24 cellular contexts compared by ENCODE assay signal in genomic region chr12:101919447-101919846, GRCh38.
"Had no signal": no experiment of that assay in that cellular context is flagged by ENCODE, and none has a peak within 500 bp of the region (broad histone marks: within the 10 kb centered on the region; RNA-seq: fewer than 3 reads in every experiment).

No MANE protein-coding gene starts in this region.

- H3K27ac Mint-ChIP-seq: activated CD4-positive, alpha-beta memory T cell treated with anti-CD3 and anti-CD28 coated beads, Interleukin-2, amount 10 ng/mL, durations not matched to agents 7 days and 5 days; activated CD4-positive, alpha-beta T cell treated with anti-CD3 and anti-CD28 coated beads, Interleukin-2, amount 10 ng/mL, durations not matched to agents 7 days and 5 days; activated naive CD4-positive, alpha-beta T cell treated with anti-CD3 and anti-CD28 coated beads, Interleukin-2, amount 50 U/mL, for 72 hours; activated T-cell treated with anti-CD3 and anti-CD28 coated beads, Interleukin-2, amount 50 U/mL, for 24 hours; activated T-helper 2 cell treated with anti-CD3 and anti-CD28 coated beads, Interferon-gamma antibody, Interleukin-2, Interleukin-4, amounts not matched to agents 10 μg/mL and 5 μg/mL and 100 μg/mL, durations not matched to agents 14 hours and 24 hours and 36 hours; dendritic cell treated with granulocyte-macrophage colony-stimulating factor and Interleukin-4, amounts not matched to agents 40 ng/mL and 50 ng/mL, for 4 days; endodermal cell; natural killer cell; WTC11 had no signal

- H3K4me3 Mint-ChIP-seq: activated CD4-positive, alpha-beta memory T cell treated with anti-CD3 and anti-CD28 coated beads, Interleukin-2, amount 10 ng/mL, durations not matched to agents 7 days and 5 days; activated CD4-positive, alpha-beta T cell treated with anti-CD3 and anti-CD28 coated beads, Interleukin-2, amount 10 ng/mL, durations not matched to agents 7 days and 5 days; activated T-cell treated with anti-CD3 and anti-CD28 coated beads, Interleukin-2, amount 50 U/mL, for 24 hours; central memory CD8-positive, alpha-beta T cell; dendritic cell treated with granulocyte-macrophage colony-stimulating factor and Interleukin-4, amounts not matched to agents 40 ng/mL and 50 ng/mL, for 4 days; endodermal cell; natural killer cell; WTC11 had no signal

- H3K4me3 ChIP-seq: breast epithelium, esophagus muscularis mucosa, lower lobe of right lung, right atrium auricular region, spleen, transverse colon had no signal

- H3K36me3 Mint-ChIP-seq: activated naive CD4-positive, alpha-beta T cell treated with anti-CD3 and anti-CD28 coated beads, Interleukin-2, amount 50 U/mL, for 72 hours; natural killer cell; WTC11 had no signal

- H3K27ac ChIP-seq: breast epithelium, esophagus muscularis mucosa, lower lobe of right lung, right atrium auricular region, spleen, transverse colon had no signal

- H3K9me3 Mint-ChIP-seq: activated CD4-positive, alpha-beta T cell treated with anti-CD3 and anti-CD28 coated beads, Interleukin-2, amount 10 ng/mL, durations not matched to agents 7 days and 5 days; activated naive CD4-positive, alpha-beta T cell treated with anti-CD3 and anti-CD28 coated beads, Interleukin-2, amount 50 U/mL, for 72 hours; activated T-cell treated with anti-CD3 and anti-CD28 coated beads, Interleukin-2, amount 50 U/mL, for 24 hours; activated T-helper 2 cell treated with anti-CD3 and anti-CD28 coated beads, Interferon-gamma antibody, Interleukin-2, Interleukin-4, amounts not matched to agents 10 μg/mL and 5 μg/mL and 100 μg/mL, durations not matched to agents 14 hours and 24 hours and 36 hours; central memory CD8-positive, alpha-beta T cell; natural killer cell had no signal

- DNase-seq: activated CD4-positive, alpha-beta memory T cell treated with anti-CD3 and anti-CD28 coated beads, Interleukin-2, amount 10 ng/mL, durations not matched to agents 7 days and 5 days; activated CD4-positive, alpha-beta T cell treated with anti-CD3 and anti-CD28 coated beads for 1 hour; activated CD4-positive, alpha-beta T cell treated with anti-CD3 and anti-CD28 coated beads, Interleukin-2, amount 10 ng/mL, durations not matched to agents 7 days and 5 days; activated CD8-positive, alpha-beta memory T cell treated with anti-CD3 and anti-CD28 coated beads, Interleukin-2, amount 50 U/mL, for 48 hours; activated T-cell treated with anti-CD3 and anti-CD28 coated beads, Interleukin-2, amount 50 U/mL, for 24 hours; endodermal cell; foreskin melanocyte; kidney glomerular epithelial cell; lower lobe of right lung; mesendoderm; natural killer cell; spleen; stimulated activated naive CD4-positive, alpha-beta T cell treated with Interleukin-2 at 50 U/mL for 16 hours; T-helper 1 cell; transverse colon had no signal

- H3K9me3 ChIP-seq: breast epithelium, esophagus muscularis mucosa, lower lobe of right lung, right atrium auricular region, spleen, transverse colon had no signal

- H3K4me1 ChIP-seq: breast epithelium, right atrium auricular region had no signal

- ATAC-seq: activated naive CD4-positive, alpha-beta T cell treated with anti-CD3 and anti-CD28 coated beads, Interleukin-2, amount 50 U/mL, for 72 hours; left lobe of liver; natural killer cell; WTC11 had no signal

- H3K27me3 ChIP-seq: breast epithelium, esophagus muscularis mucosa, right atrium auricular region, spleen, transverse colon had no signal

- H3K36me3 ChIP-seq: breast epithelium, right atrium auricular region, transverse colon had no signal

- H3K27me3 Mint-ChIP-seq: activated CD4-positive, alpha-beta memory T cell treated with anti-CD3 and anti-CD28 coated beads, Interleukin-2, amount 10 ng/mL, durations not matched to agents 7 days and 5 days; activated CD4-positive, alpha-beta T cell treated with anti-CD3 and anti-CD28 coated beads, Interleukin-2, amount 10 ng/mL, durations not matched to agents 7 days and 5 days; activated T-cell treated with anti-CD3 and anti-CD28 coated beads, Interleukin-2, amount 50 U/mL, for 24 hours; central memory CD8-positive, alpha-beta T cell; dendritic cell treated with granulocyte-macrophage colony-stimulating factor and Interleukin-4, amounts not matched to agents 40 ng/mL and 50 ng/mL, for 4 days had no signal

- H3K4me1 Mint-ChIP-seq: central memory CD8-positive, alpha-beta T cell; endodermal cell; WTC11 had no signal
